ENCODE assay signal across 1 cellular context in genomic region chr11:66904981-66905521, GRCh38.
TF ChIP-seq lines count a peak whose summit lies in the region.

No MANE protein-coding gene starts in this region.

TF ChIP-seq in K562, 482 proteins besides CTCF, POLR2A, EP300 and RAD21:
- TF ChIP-seq SRSF7 (optimal IDR thresholded peaks at IDR 0.05; ENCODE audit: low read depth, low read length) (no peak), MAFF (IDR thresholded peaks at IDR 0.05; ENCODE audit: low read length) (0 out of 2 replicates have a peak, but pooled peaks have one; percentile 11), NR2C2 (CRISPR knock-in tag; IDR thresholded peaks at IDR 0.05) (no peak), NR2C2 (tag; IDR thresholded peaks at IDR 0.05) (no peak), MAFG (tag; conservative IDR thresholded peaks at IDR 0.05) (peak; percentile 59), TEAD1 (CRISPR knock-in tag; IDR thresholded peaks at IDR 0.05) (no peak), ZNF316 (IDR thresholded peaks at IDR 0.05) (peak; percentile 72), HMG20A (CRISPR knock-in tag; conservative IDR thresholded peaks at IDR 0.05) (no peak), C11orf30 (IDR thresholded peaks at IDR 0.05; ENCODE audit: low read depth) (peak; percentile 64), CREBBP (IDR thresholded peaks at IDR 0.05; ENCODE audit: low read depth, low read length) (no peak), NFRKB (IDR thresholded peaks at IDR 0.05; ENCODE audit: low read depth) (no peak), ZNF644 (tag; IDR thresholded peaks at IDR 0.05; ENCODE audit: low read depth) (no peak), SRSF9 (IDR thresholded peaks at IDR 0.05; ENCODE audit: borderline replicate concordance, low read depth, low read length) (no peak)
TF ChIP-seq in K562: peak in this region for 4.
